In the genomic region with DNA sequence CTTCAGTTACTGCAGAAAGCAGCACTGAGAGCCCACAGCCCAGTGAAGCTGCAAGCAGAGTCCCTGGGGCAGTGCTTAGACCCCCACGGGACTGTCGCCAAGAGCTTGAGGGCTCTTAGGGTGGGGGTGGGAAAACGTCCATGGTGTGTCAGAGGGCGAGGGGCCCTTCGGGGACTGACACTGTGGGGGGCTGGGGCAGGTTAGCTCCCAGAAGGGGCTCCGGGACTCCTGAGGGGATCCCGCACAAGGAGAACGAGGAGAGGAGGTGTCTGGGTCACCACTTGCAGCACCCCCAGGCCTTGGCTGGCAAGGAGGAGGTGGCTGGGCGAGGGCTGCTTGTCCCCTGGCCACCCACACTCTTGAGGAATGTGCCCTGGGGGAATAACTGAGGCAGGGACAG, we compare ENCODE assay signal across 14 cellular contexts. TPM values are rescaled to one million over a fixed set of nuclear protein-coding genes. Genes with fewer than 3 reads are reported as not detected.
"Had no signal": no experiment of that assay in that cellular context is flagged by ENCODE, and none has a peak within 500 bp of the region (broad histone marks: within the 10 kb centered on the region; RNA-seq: fewer than 3 reads in every experiment).

No MANE protein-coding gene starts in this region.

- H3K9me3 ChIP-seq: breast epithelium, esophagus muscularis mucosa, gastroesophageal sphincter, heart left ventricle, neutrophil, SJCRH30 had no signal

- H3K4me1 Mint-ChIP-seq: activated CD4-positive, alpha-beta T cell treated with anti-CD3 and anti-CD28 coated beads, Interleukin-2, amount 10 ng/mL, durations not matched to agents 24 days and 14 days; activated naive CD4-positive, alpha-beta T cell treated with anti-CD3 and anti-CD28 coated beads, Interleukin-2, amount 50 U/mL, for 24 hours; naive thymus-derived CD8-positive, alpha-beta T cell had no signal

- H3K27me3 Mint-ChIP-seq: activated CD4-positive, alpha-beta T cell treated with anti-CD3 and anti-CD28 coated beads, Interleukin-2, amount 10 ng/mL, durations not matched to agents 24 days and 14 days; activated naive CD4-positive, alpha-beta T cell treated with anti-CD3 and anti-CD28 coated beads, Interleukin-2, amount 50 U/mL, for 24 hours; stimulated activated naive CD8-positive, alpha-beta T cell treated with anti-CD3 and anti-CD28 coated beads, Interleukin-15, Interleukin-2, amounts not matched to agents 100 ng/mL and 50 ng/mL, for 24 hours had no signal

- H3K4me1 ChIP-seq: breast epithelium, esophagus muscularis mucosa, gastroesophageal sphincter, heart left ventricle, SJCRH30 had no signal

- H3K36me3 ChIP-seq: breast epithelium, esophagus muscularis mucosa, gastroesophageal sphincter, heart left ventricle, neutrophil, SJCRH30 had no signal

- H3K4me3 ChIP-seq: breast epithelium, esophagus muscularis mucosa, gastroesophageal sphincter, heart left ventricle, SJCRH30 had no signal

- H3K27ac ChIP-seq: breast epithelium, esophagus muscularis mucosa, gastroesophageal sphincter, heart left ventricle, neutrophil, SJCRH30 had no signal

- H3K36me3 Mint-ChIP-seq: activated naive CD4-positive, alpha-beta T cell treated with anti-CD3 and anti-CD28 coated beads, Interleukin-2, amount 50 U/mL, for 24 hours; naive thymus-derived CD8-positive, alpha-beta T cell had no signal

- H3K4me3 Mint-ChIP-seq: activated CD4-positive, alpha-beta T cell treated with anti-CD3 and anti-CD28 coated beads, Interleukin-2, amount 10 ng/mL, durations not matched to agents 24 days and 14 days; activated naive CD4-positive, alpha-beta T cell treated with anti-CD3 and anti-CD28 coated beads, Interleukin-2, amount 50 U/mL, for 24 hours; activated T-helper 1 cell treated with anti-CD3 and anti-CD28 coated beads, Interleukin-12 subunit alpha, Interleukin-12 subunit beta, Interleukin-2, Interleukin-4 antibody, amounts not matched to agents 30 ng/mL and 10 ng/mL and 1 ng/mL, durations not matched to agents 14 hours and 24 hours and 36 hours; naive thymus-derived CD8-positive, alpha-beta T cell; stimulated activated naive CD8-positive, alpha-beta T cell treated with anti-CD3 and anti-CD28 coated beads, Interleukin-15, Interleukin-2, amounts not matched to agents 100 ng/mL and 50 ng/mL, for 24 hours had no signal

- H3K27ac Mint-ChIP-seq: activated CD4-positive, alpha-beta T cell treated with anti-CD3 and anti-CD28 coated beads, Interleukin-2, amount 10 ng/mL, durations not matched to agents 24 days and 14 days; activated naive CD4-positive, alpha-beta T cell treated with anti-CD3 and anti-CD28 coated beads, Interleukin-2, amount 50 U/mL, for 24 hours; activated T-helper 1 cell treated with anti-CD3 and anti-CD28 coated beads, Interleukin-12 subunit alpha, Interleukin-12 subunit beta, Interleukin-2, Interleukin-4 antibody, amounts not matched to agents 30 ng/mL and 10 ng/mL and 1 ng/mL, durations not matched to agents 14 hours and 24 hours and 36 hours; stimulated activated naive CD8-positive, alpha-beta T cell treated with anti-CD3 and anti-CD28 coated beads, Interleukin-15, Interleukin-2, amounts not matched to agents 100 ng/mL and 50 ng/mL, for 24 hours had no signal

- H3K27me3 ChIP-seq: breast epithelium, esophagus muscularis mucosa, gastroesophageal sphincter, heart left ventricle, neutrophil had no signal

- DNase-seq: activated CD4-positive, alpha-beta T cell treated with anti-CD3 and anti-CD28 coated beads, Interleukin-2, amount 10 ng/mL, durations not matched to agents 24 days and 14 days; cerebellar nuclear complex; effector CD4-positive, alpha-beta T cell; SJCRH30; stimulated activated CD4-positive, alpha-beta T cell treated with anti-CD3 and anti-CD28 coated beads, Interleukin-2, amount 100 ng/mL, for 48 hours had no signal

- ATAC-seq: naive thymus-derived CD8-positive, alpha-beta T cell had no signal

- H3K9me3 Mint-ChIP-seq: activated CD4-positive, alpha-beta T cell treated with anti-CD3 and anti-CD28 coated beads, Interleukin-2, amount 10 ng/mL, durations not matched to agents 24 days and 14 days; activated naive CD4-positive, alpha-beta T cell treated with anti-CD3 and anti-CD28 coated beads, Interleukin-2, amount 50 U/mL, for 24 hours; activated T-helper 1 cell treated with anti-CD3 and anti-CD28 coated beads, Interleukin-12 subunit alpha, Interleukin-12 subunit beta, Interleukin-2, Interleukin-4 antibody, amounts not matched to agents 30 ng/mL and 10 ng/mL and 1 ng/mL, durations not matched to agents 14 hours and 24 hours and 36 hours; naive thymus-derived CD8-positive, alpha-beta T cell; stimulated activated naive CD8-positive, alpha-beta T cell treated with anti-CD3 and anti-CD28 coated beads, Interleukin-15, Interleukin-2, amounts not matched to agents 100 ng/mL and 50 ng/mL, for 24 hours had no signal

RNA-seq across cellular contexts. Expression of gene NAT8L, which starts 20.8 kb away (rescaled TPM):
- polyA plus RNA-seq: naive thymus-derived CD8-positive, alpha-beta T cell had no signal
